Comparison of ENCODE assay signal across 13 cellular contexts in the genomic region with DNA sequence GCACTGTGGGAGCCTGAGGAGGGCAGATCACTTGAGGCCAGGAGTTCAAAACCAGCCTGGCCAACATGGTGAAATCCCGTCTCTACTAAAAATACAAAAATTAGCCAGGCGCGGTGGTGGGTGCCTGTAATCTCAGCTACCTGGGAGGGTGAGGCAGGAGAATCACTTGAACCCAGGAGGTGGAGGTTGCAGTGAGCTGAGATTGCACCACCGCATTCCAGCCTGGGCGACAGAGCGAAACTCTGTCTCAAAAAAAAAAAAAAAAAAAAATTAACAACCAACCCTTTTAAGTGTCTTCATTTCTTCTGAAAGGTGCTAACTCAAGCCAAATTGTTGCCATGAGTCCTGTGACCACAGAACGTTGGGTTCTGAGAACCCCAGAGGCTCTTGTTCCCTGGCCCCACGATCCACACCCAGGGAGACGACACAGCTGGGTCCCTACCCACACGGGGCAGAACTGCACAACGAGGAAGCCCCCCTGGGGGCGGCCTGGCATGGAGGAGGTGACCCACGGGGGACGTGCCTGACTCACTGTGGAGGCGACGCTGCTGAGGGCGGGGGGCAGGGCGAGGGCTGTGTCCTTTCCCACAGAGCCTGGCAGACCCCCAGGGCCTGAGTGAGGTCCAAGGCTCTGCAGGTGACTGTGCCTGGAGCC. TPM values are rescaled to one million over a fixed set of nuclear protein-coding genes. Genes with fewer than 3 reads are reported as not detected.
DNase-seq lines count a peak whose midpoint lies in the region; ATAC-seq, FAIRE-seq and TF ChIP-seq lines count a peak whose summit lies in the region.
"Not testable (repeated sequence)": the region's sequence is repeated elsewhere in the genome, so short reads cannot be mapped to it uniquely, and the experiment has no call there.
"Had no signal": no experiment of that assay in that cellular context is flagged by ENCODE, and none has a peak within 500 bp of the region (broad histone marks: within the 10 kb centered on the region; RNA-seq: fewer than 3 reads in every experiment).

No MANE protein-coding gene starts in this region.

- peaks cover 20% of the 10 kb centered on the region for H4K20me1 ChIP-seq in astrocyte (ENCODE audit: insufficient read depth, low read length)

- DNase-seq in HK-2 (ENCODE audit: unreplicated experiment) (peak; percentile 35), left ventricle myocardium superior (peak; percentile 8)
- not testable (repeated sequence) for DNase-seq in Panc1 (ENCODE audit: low read depth, low spot score); astrocyte (ENCODE audit: low read depth); effector memory CD8-positive, alpha-beta T cell; lower lobe of right lung; osteocyte (ENCODE audit: extremely low spot score, unreplicated experiment); upper lobe of right lung

- H2AFZ ChIP-seq in astrocyte (ENCODE audit: low read depth, low read length), result not testable (repeated sequence)

- H3K36me3 ChIP-seq in Panc1 (ENCODE audit: control insufficient read depth, insufficient read depth, low read length); astrocyte (ENCODE audit: insufficient read depth, low read length); lower lobe of right lung; upper lobe of right lung: not testable (repeated sequence)

- intact Hi-C loops in Panc1 (cut with micrococcal nuclease; ENCODE audit: unreplicated experiment); left ventricle myocardium superior (cut with micrococcal nuclease); lower lobe of right lung (cut with DNase I); upper lobe of right lung (cut with DNase I): not testable (repeated sequence)

- H3K4me1 ChIP-seq in Panc1 (ENCODE audit: control insufficient read depth, insufficient read depth, low read length) (peaks cover 41% of the 10 kb centered on the region), astrocyte (ENCODE audit: insufficient read depth, low read length) (peaks cover 32% of the 10 kb centered on the region), lower lobe of right lung (peaks cover 44% of the 10 kb centered on the region), upper lobe of right lung (peaks cover 30% of the 10 kb centered on the region)

- POLR2A ChIA-PET in Panc1 (lab: Charles Lee), result not testable (repeated sequence)

- ATAC-seq in Panc1; effector memory CD8-positive, alpha-beta T cell (replicated peaks); left ventricle myocardium superior; lower lobe of right lung; upper lobe of right lung: not testable (repeated sequence)

- H3K27ac Mint-ChIP-seq in astrocyte (ENCODE audit: unreplicated experiment), result not testable (repeated sequence)
- H3K27ac Mint-ChIP-seq in effector memory CD8-positive, alpha-beta T cell, result peak overlapping the region in 1 of 2 donors; percentile 67
- peak overlapping the region; percentile 27 for H3K27ac Mint-ChIP-seq in osteocyte (ENCODE audit: unreplicated experiment)

- not testable (repeated sequence) for TF ChIP-seq CTCF in Panc1 (IDR thresholded peaks at IDR 0.05); astrocyte (IDR thresholded peaks at IDR 0.05; ENCODE audit: insufficient read depth, low read depth, low read length); lower lobe of right lung (IDR thresholded peaks at IDR 0.05); osteocyte (IDR thresholded peaks at IDR 0.05); upper lobe of right lung (IDR thresholded peaks at IDR 0.05)

- H3K27me3 Mint-ChIP-seq in astrocyte (ENCODE audit: low read depth, unreplicated experiment); effector memory CD8-positive, alpha-beta T cell; osteocyte (ENCODE audit: unreplicated experiment): not testable (repeated sequence)

- not testable (repeated sequence) for H3K4me3 Mint-ChIP-seq in astrocyte (ENCODE audit: unreplicated experiment); osteocyte (ENCODE audit: unreplicated experiment)
- peak overlapping the region; percentile 27 to 59 for H3K4me3 Mint-ChIP-seq in effector memory CD8-positive, alpha-beta T cell

- BruUV-seq in Panc1 (replicated peaks; lab: Mats Ljungman, UMichigan), result not testable (repeated sequence)

- H3K9ac ChIP-seq in astrocyte (ENCODE audit: low read length), result not testable (repeated sequence)

- H3K4me2 ChIP-seq in astrocyte (ENCODE audit: low read length), result peak overlapping the region; percentile 76

- H3K27me3 ChIP-seq in Panc1 (ENCODE audit: control insufficient read depth, insufficient read depth, low read length); astrocyte (ENCODE audit: insufficient read depth, low read length); lower lobe of right lung (ENCODE audit: low read depth); upper lobe of right lung: not testable (repeated sequence)

- not testable (repeated sequence) for H3K9me3 ChIP-seq in Panc1 (ENCODE audit: control insufficient read depth, insufficient read depth, low read depth, low read length); astrocyte (ENCODE audit: insufficient read depth, low read depth, low read length); lower lobe of right lung; upper lobe of right lung

- H3K4me3 ChIP-seq in Panc1 (ENCODE audit: low read depth in 2 of 2, low read length in 2 of 2); astrocyte (ENCODE audit: insufficient read depth, low read depth, low read length); lower lobe of right lung; upper lobe of right lung: not testable (repeated sequence)

- peak overlapping the region; percentile 77 for H3K27ac ChIP-seq in Panc1 (ENCODE audit: low read length)
- not testable (repeated sequence) for H3K27ac ChIP-seq in astrocyte (ENCODE audit: low read depth, low read length)
- H3K27ac ChIP-seq in lower lobe of right lung, result peak overlapping the region; percentile 64
- H3K27ac ChIP-seq in upper lobe of right lung, result peak overlapping the region; percentile 63

- not testable (repeated sequence) for H3K9me3 Mint-ChIP-seq in astrocyte (ENCODE audit: unreplicated experiment); effector memory CD8-positive, alpha-beta T cell; osteocyte (ENCODE audit: unreplicated experiment)

- not testable (repeated sequence) for FAIRE-seq in astrocyte (lab: Jason Lieb, UNC)

- in situ Hi-C loops in Panc1 (cut with HindIII; ENCODE audit: low pct_unique_long_range_greater_than_20kb, low sequenced_read_pairs), result not testable (repeated sequence)

- H3K4me1 Mint-ChIP-seq in astrocyte (ENCODE audit: low read depth, unreplicated experiment), result peaks cover 12% of the 10 kb centered on the region
- peaks cover 9 to 15% of the 10 kb centered on the region in 2 donors for H3K4me1 Mint-ChIP-seq in effector memory CD8-positive, alpha-beta T cell (ENCODE audit: low read depth in 2 of 2)
- peaks cover 38% of the 10 kb centered on the region for H3K4me1 Mint-ChIP-seq in osteocyte (ENCODE audit: unreplicated experiment)

- H3K36me3 Mint-ChIP-seq in astrocyte (ENCODE audit: low read depth, unreplicated experiment); effector memory CD8-positive, alpha-beta T cell (ENCODE audit: insufficient read depth); osteocyte (ENCODE audit: unreplicated experiment): not testable (repeated sequence)

- H3K79me2 ChIP-seq in astrocyte (ENCODE audit: insufficient read depth, low read length), result not testable (repeated sequence)

- CTCF ChIA-PET in Panc1 (lab: Charles Lee), result not testable (repeated sequence)

RNA-seq across cellular contexts. Expression of a gene that starts 12.6 kb away (rescaled TPM):
- 9.2 TPM for total RNA-seq in Panc1 (2021; ENCODE audit: unreplicated experiment)
- polyA plus RNA-seq in Panc1 (2012; ENCODE audit: insufficient read length), result 14.6 TPM
- 8.5 and 9.4 TPM in 2 replicates for total RNA-seq in astrocyte
- total RNA-seq in left ventricle myocardium superior, result 8.3 TPM
- total RNA-seq in lower lobe of right lung, result 25.2 TPM
- total RNA-seq in osteocyte, result 20.0 and 21.5 TPM in 2 replicates
- 27.3 TPM for total RNA-seq in upper lobe of right lung

RNA-seq across cellular contexts. Expression of a gene that starts 12.8 kb away (rescaled TPM):
- 3.7 TPM for total RNA-seq in Panc1 (2021; ENCODE audit: unreplicated experiment)
- 5.5 TPM for polyA plus RNA-seq in Panc1 (2012; ENCODE audit: insufficient read length)
- 0.50 and 0.84 TPM in 2 replicates for total RNA-seq in astrocyte
- total RNA-seq in left ventricle myocardium superior, result 1.9 TPM
- total RNA-seq in lower lobe of right lung, result 6.9 TPM
- 1.0 and 1.5 TPM in 2 replicates for total RNA-seq in osteocyte
- total RNA-seq in upper lobe of right lung, result 6.5 TPM
- total RNA-seq: G401, SJCRH30 had no signal

RNA-seq across cellular contexts. Expression of a gene that starts 30.8 kb away (rescaled TPM):
- 3.9 TPM for total RNA-seq in Panc1 (2021; ENCODE audit: unreplicated experiment)
- 4.2 TPM for polyA plus RNA-seq in Panc1 (2012; ENCODE audit: insufficient read length)
- 0.11 TPM in 1 of 2 replicates, not detected in the other for total RNA-seq in astrocyte
- not detected for total RNA-seq in left ventricle myocardium superior
- total RNA-seq in lower lobe of right lung, result 0.15 TPM
- total RNA-seq in osteocyte, result 0.16 and 0.24 TPM in 2 replicates
- total RNA-seq in upper lobe of right lung, result not detected
- total RNA-seq: CD8-positive, alpha-beta T cell; HFFc6; NCI-H460; SJCRH30 had no signal

RNA-seq across cellular contexts. Expression of a gene that starts 48.8 kb away (rescaled TPM):
- total RNA-seq in Panc1 (2021; ENCODE audit: unreplicated experiment) (40.0 TPM), astrocyte (48.8 and 50.5 TPM in 2 replicates), left ventricle myocardium superior (10.2 TPM), lower lobe of right lung (20.7 TPM), osteocyte (93.1 and 103 TPM in 2 replicates), upper lobe of right lung (23.9 TPM)
- polyA plus RNA-seq in Panc1 (2012; ENCODE audit: insufficient read length), result 53.6 TPM
